Comparison of ENCODE assay signal across 10 cellular contexts in genomic region chr19:18506545-18506944, GRCh38. TPM values are rescaled to one million over a fixed set of nuclear protein-coding genes. Genes with fewer than 3 reads are reported as not detected.
A peak's percentile ranks its signal among the peaks of the same experiment; 100 is the strongest.
DNase-seq lines count a peak whose midpoint lies in the region; ATAC-seq and TF ChIP-seq lines count a peak whose summit lies in the region.
"Had no signal": no experiment of that assay in that cellular context is flagged by ENCODE, and none has a peak within 500 bp of the region (broad histone marks: within the 10 kb centered on the region; RNA-seq: fewer than 3 reads in every experiment).

No MANE protein-coding gene starts in this region.

- H3K9me3 ChIP-seq in trophoblast cell (ENCODE audit: insufficient read depth, low read depth, low read length): no peaks in the 10 kb centered on the region

- H3K4me2 ChIP-seq in trophoblast cell (ENCODE audit: low read length): no peak overlapping the region

- H3K4me3 ChIP-seq in dorsolateral prefrontal cortex: no peak overlapping the region
- H3K4me3 ChIP-seq in trophoblast cell (ENCODE audit: low read depth, low read length): no peak overlapping the region
- H3K4me3 ChIP-seq: GM12878 had no signal

- no peaks in the 10 kb centered on the region for H3K27me3 ChIP-seq in dorsolateral prefrontal cortex
- H3K27me3 ChIP-seq in trophoblast cell (ENCODE audit: insufficient read depth, low read length): no peaks in the 10 kb centered on the region

- H2BK120ac ChIP-seq in trophoblast cell (ENCODE audit: insufficient read depth, low read length, poor library complexity): no peak overlapping the region

- H2AFZ ChIP-seq in trophoblast cell (ENCODE audit: insufficient read depth, low read length, poor library complexity): no peak overlapping the region

- no peak overlapping the region for H2AK5ac ChIP-seq in trophoblast cell (ENCODE audit: low read length)

- DNase-seq in CD14-positive monocyte (ENCODE audit: low spot score): no peak
- DNase-seq in RWPE1 (ENCODE audit: low spot score): no peak
- no peak for DNase-seq in dorsolateral prefrontal cortex
- no peak for DNase-seq in trophoblast cell
- no peak for DNase-seq in NCI-H748 (lab: John Stamatoyannopoulos, UW; ENCODE audit: unreplicated experiment)
- DNase-seq in pons (ENCODE audit: low spot score): no peak
- no peak for DNase-seq in NCI-H2081 treated with DMSO at 0.1 percent for 48 hours (lab: John Stamatoyannopoulos, UW)

- H2BK12ac ChIP-seq in trophoblast cell (ENCODE audit: low read length): no peak overlapping the region

- peaks cover 12% of the 10 kb centered on the region for H3K79me2 ChIP-seq in trophoblast cell (ENCODE audit: control insufficient read depth, insufficient read depth, low read length, poor library complexity)

- H3K23ac ChIP-seq in trophoblast cell (ENCODE audit: low read length): no peak overlapping the region

- H3K9me3 Mint-ChIP-seq in CD14-positive monocyte: no peaks in the 10 kb centered on the region
- H3K9me3 Mint-ChIP-seq: activated naive CD4-positive, alpha-beta T cell treated with anti-CD3 and anti-CD28 coated beads, Interleukin-2, amount 50 U/mL, for 24 hours had no signal

- WGBS in trophoblast cell (ENCODE audit: extremely low coverage, insufficient coverage, insufficient read length): no CpG with 5 or more reads among the region's 9 CpGs

- peak overlapping the region; percentile 1 for H3K4ac ChIP-seq in trophoblast cell (ENCODE audit: low read depth, low read length)

- peaks cover 27 to 28% of the 10 kb centered on the region in 2 donors for H3K36me3 Mint-ChIP-seq in CD14-positive monocyte
- H3K36me3 Mint-ChIP-seq: activated naive CD4-positive, alpha-beta T cell treated with anti-CD3 and anti-CD28 coated beads, Interleukin-2, amount 50 U/mL, for 24 hours had no signal

- peaks cover 18% of the 10 kb centered on the region in 2 experiments for H3K4me1 ChIP-seq in trophoblast cell (ENCODE audit: control insufficient read depth in 1 of 2, insufficient read depth in 2 of 2, low read length in 2 of 2)

- no peak overlapping the region for H3K18ac ChIP-seq in trophoblast cell (ENCODE audit: low read length)

- H2BK5ac ChIP-seq in trophoblast cell (ENCODE audit: low read depth, low read length, poor library complexity): no peak overlapping the region

- POLR2A ChIA-PET in RWPE1 (lab: Yijun Ruan, JAX; ENCODE audit: low non-redundant PET): no interaction called here

- CTCF ChIA-PET in RWPE1 (lab: Yijun Ruan, JAX): interaction anchor here (1.5 to 2.0 kb wide), 2 partner anchors 36 to 56 kb away, joined by 7 read pairs; no protein-coding TSS in a partner anchor

- no peak overlapping the region for H3K4me3 Mint-ChIP-seq in CD14-positive monocyte

- H3K9ac ChIP-seq in trophoblast cell (ENCODE audit: low read length): no peak overlapping the region

- no peak overlapping the region for H4K12ac ChIP-seq in trophoblast cell (ENCODE audit: low read depth, low read length)

- H4K91ac ChIP-seq in trophoblast cell (ENCODE audit: low read depth, low read length): no peak overlapping the region

- intact Hi-C loops in CD14-positive monocyte (cut with micrococcal nuclease) (loop anchor here in 1 of 2 donors (5.0 kb wide), 1 partner anchor 34 kb away; no protein-coding TSS in a partner anchor), dorsolateral prefrontal cortex (cut with DNase I) (no loop called here)

- peaks cover 90% of the 10 kb centered on the region for H3K4me1 Mint-ChIP-seq in CD14-positive monocyte

- H3K79me1 ChIP-seq in trophoblast cell (ENCODE audit: low read length): peaks cover 2% of the 10 kb centered on the region

- H3K27ac ChIP-seq in RWPE1: peak overlapping the region; percentile 60
- peak overlapping the region in 58 of 59 donors; percentile 3 to 97 (median 81) for H3K27ac ChIP-seq in dorsolateral prefrontal cortex
- no peak overlapping the region for H3K27ac ChIP-seq in trophoblast cell (ENCODE audit: low read depth, low read length)

- ATAC-seq in HG02973 (IDR thresholded peaks at IDR 0.05; ENCODE audit: unreplicated experiment): no peak
- ATAC-seq: GM12878 had no signal

- peaks cover 0 to 4% (median 2%) of the 10 kb centered on the region in 3 donors for H3K27me3 Mint-ChIP-seq in CD14-positive monocyte (ENCODE audit: low read depth in 3 of 3)
- H3K27me3 Mint-ChIP-seq: activated naive CD4-positive, alpha-beta T cell treated with anti-CD3 and anti-CD28 coated beads, Interleukin-2, amount 50 U/mL, for 24 hours had no signal

- H3K36me3 ChIP-seq in trophoblast cell (ENCODE audit: control insufficient read depth in 1 of 2, insufficient read depth in 2 of 2, low read length in 2 of 2): peaks cover 0 to 3% of the 10 kb centered on the region in 2 experiments

- H3K27ac Mint-ChIP-seq in CD14-positive monocyte: peak overlapping the region in 4 of 7 donors; percentile 30 to 78 (median 70)

- no peak overlapping the region for H3K14ac ChIP-seq in trophoblast cell (ENCODE audit: low read length)

- no peak overlapping the region for H4K8ac ChIP-seq in trophoblast cell (ENCODE audit: low read depth, low read length)

- TF ChIP-seq CTCF in CD14-positive monocyte (IDR thresholded peaks at IDR 0.05): no peak
- TF ChIP-seq CTCF in RWPE1 (conservative IDR thresholded peaks at IDR 0.05; ENCODE audit: low read depth): no peak
- no peak for TF ChIP-seq CTCF in dorsolateral prefrontal cortex (IDR thresholded peaks at IDR 0.05 in 54 of 56, conservative IDR thresholded peaks at IDR 0.05 in 2 of 56; ENCODE audit: low read depth in 1 of 56, partially characterized antibody in 56 of 56)

RNA-seq across cellular contexts. Expression of gene ELL, which starts 15.3 kb away (rescaled TPM):
- 10 to 100 TPM; 12.2 to 12.6 TPM for polyA plus RNA-seq in CD14-positive monocyte
- 10 to 100 TPM in 119 of 120 experiments, 1 to 10 TPM in 1; 9.4 to 22.3 (median 15.4) TPM for total RNA-seq in dorsolateral prefrontal cortex
- 26.7 and 26.8 TPM in 2 replicates for polyA plus RNA-seq in trophoblast cell (2013)

RNA-seq across cellular contexts. Expression of gene FKBP8, which starts 36.8 kb away (rescaled TPM):
- polyA plus RNA-seq in CD14-positive monocyte: 10 to 100 TPM; 78.0 to 81.2 TPM
- total RNA-seq in dorsolateral prefrontal cortex: 100 to 1,000 TPM; 391 to 680 (median 539) TPM
- 152 and 154 TPM in 2 replicates for polyA plus RNA-seq in trophoblast cell (2013)

RNA-seq across cellular contexts. Expression of gene KXD1, which starts 51.1 kb away (rescaled TPM):
- 10 to 100 TPM; 74.4 to 87.9 TPM for polyA plus RNA-seq in CD14-positive monocyte
- total RNA-seq in dorsolateral prefrontal cortex: 10 to 100 TPM; 46.5 to 90.8 (median 64.8) TPM
- 112 and 120 TPM in 2 replicates for polyA plus RNA-seq in trophoblast cell (2013)
